ENCODE assay signal across 28 cellular contexts in the genomic region with DNA sequence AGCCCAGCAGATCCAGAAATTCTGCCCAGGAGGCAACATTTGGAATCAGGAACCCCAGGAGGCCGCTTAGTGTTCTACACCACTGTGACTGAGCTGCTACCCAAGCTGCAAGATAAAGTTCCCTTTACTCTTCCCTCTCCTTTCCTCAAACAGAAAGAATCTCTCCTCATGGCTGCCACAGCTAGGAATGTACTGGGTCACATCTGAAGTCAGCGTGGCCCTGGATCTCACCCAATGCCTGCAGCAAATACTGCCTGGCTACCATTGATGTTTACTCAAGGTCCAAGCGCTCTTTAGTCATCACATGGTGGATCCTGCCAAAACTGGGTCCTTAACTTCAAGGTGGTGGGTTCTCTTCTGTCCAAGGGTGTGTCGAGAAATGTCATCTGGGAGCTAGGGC.
"Had no signal": no experiment of that assay in that cellular context is flagged by ENCODE, and none has a peak within 500 bp of the region (broad histone marks: within the 10 kb centered on the region; RNA-seq: fewer than 3 reads in every experiment).

No MANE protein-coding gene starts in this region.

- H3K27ac ChIP-seq: neural progenitor cell, ovary, parathyroid adenoma, psoas muscle, right lobe of liver, sigmoid colon, stomach, testis, tibial artery, transverse colon, upper lobe of right lung, uterus had no signal

- H2AFZ ChIP-seq: neural progenitor cell, parathyroid adenoma had no signal

- ATAC-seq: naive thymus-derived CD8-positive, alpha-beta T cell; natural killer cell treated with Interleukin-12 subunit alpha and Interleukin-12 subunit beta and Interleukin-15 and Interleukin-18, amount 100 ng/mL, for 72 hours; psoas muscle; right cardiac atrium; right lobe of liver; stimulated activated naive B cell treated with anti-CD40 and anti-IgM and Interleukin-4, amounts not matched to agents 10 μg/mL and 1 μg/mL and 100 μg/mL, for 72 hours; upper lobe of right lung had no signal

- H3K79me2 ChIP-seq: parathyroid adenoma had no signal

- H3K4me1 Mint-ChIP-seq: naive thymus-derived CD8-positive, alpha-beta T cell; neural progenitor cell; stimulated activated effector memory CD8-positive, alpha-beta T cell treated with anti-CD3 and anti-CD28 coated beads, Interleukin-12 subunit alpha, Interleukin-12 subunit beta, amount 100 ng/mL, for 72 hours; stimulated activated naive B cell treated with anti-CD40 and anti-IgM and Interleukin-4, amounts not matched to agents 10 μg/mL and 1 μg/mL and 100 μg/mL, for 72 hours had no signal

- H3K36me3 Mint-ChIP-seq: natural killer cell treated with Interleukin-12 subunit alpha and Interleukin-12 subunit beta and Interleukin-15 and Interleukin-18, amount 100 ng/mL, for 72 hours; neural progenitor cell; stimulated activated effector memory CD8-positive, alpha-beta T cell treated with anti-CD3 and anti-CD28 coated beads, Interleukin-12 subunit alpha, Interleukin-12 subunit beta, amount 100 ng/mL, for 72 hours; stimulated activated naive B cell treated with anti-CD40 and anti-IgM and Interleukin-4, amounts not matched to agents 10 μg/mL and 1 μg/mL and 100 μg/mL, for 72 hours; type B pancreatic cell had no signal

- H3K4me1 ChIP-seq: neural progenitor cell, parathyroid adenoma, psoas muscle, right lobe of liver, stomach, testis, tibial artery, transverse colon, upper lobe of right lung, uterus had no signal

- H3K27me3 ChIP-seq: neural progenitor cell, ovary, right lobe of liver, sigmoid colon, stomach, testis, tibial artery, transverse colon, upper lobe of right lung, uterus had no signal

- H3K9me3 ChIP-seq: ovary, psoas muscle, right lobe of liver, sigmoid colon, stomach, testis, tibial artery, transverse colon, upper lobe of right lung, uterus had no signal

- H3K27me3 Mint-ChIP-seq: naive thymus-derived CD8-positive, alpha-beta T cell; natural killer cell treated with Interleukin-12 subunit alpha and Interleukin-12 subunit beta and Interleukin-15 and Interleukin-18, amount 100 ng/mL, for 72 hours; progenitor cell of endocrine pancreas; stimulated activated naive B cell treated with anti-CD40 and anti-IgM and Interleukin-4, amounts not matched to agents 10 μg/mL and 1 μg/mL and 100 μg/mL, for 72 hours; stimulated activated naive CD8-positive, alpha-beta T cell treated with anti-CD3 and anti-CD28 coated beads, Interleukin-15, Interleukin-2, amounts not matched to agents 100 ng/mL and 50 ng/mL, for 24 hours; type B pancreatic cell had no signal

- H3K4me2 ChIP-seq: neural progenitor cell had no signal

- DNase-seq: naive thymus-derived CD8-positive, alpha-beta T cell; occipital lobe; ovary; posterior cingulate gyrus; psoas muscle; right cardiac atrium; right lobe of liver; sigmoid colon; small intestine; stimulated activated CD4-positive, alpha-beta T cell treated with anti-CD3 and anti-CD28 coated beads, Interleukin-15, amount 100 ng/mL, for 24 hours; stimulated activated CD4-positive, alpha-beta T cell treated with anti-CD3 and anti-CD28 coated beads, Interleukin-2, amount 100 ng/mL, for 24 hours; stimulated activated CD4-positive, alpha-beta T cell treated with anti-CD3 and anti-CD28 coated beads, Interleukin-2, amount 100 ng/mL, for 48 hours; stimulated activated CD4-positive, alpha-beta T cell treated with anti-CD3 and anti-CD28 coated beads, Interleukin-4, amount 100 ng/mL, for 24 hours; stimulated activated naive B cell treated with anti-CD40 and anti-IgM and Interleukin-4, amounts not matched to agents 10 μg/mL and 1 μg/mL and 100 μg/mL, for 72 hours; stimulated activated naive CD4-positive, alpha-beta T cell treated with Interleukin-2 at 50 U/mL for 16 hours; stomach; testis; tibial artery; transverse colon; upper lobe of right lung; uterus had no signal

- H3K4me3 Mint-ChIP-seq: naive thymus-derived CD8-positive, alpha-beta T cell; natural killer cell treated with Interleukin-12 subunit alpha and Interleukin-12 subunit beta and Interleukin-15 and Interleukin-18, amount 100 ng/mL, for 72 hours; neural progenitor cell; stimulated activated effector memory CD8-positive, alpha-beta T cell treated with anti-CD3 and anti-CD28 coated beads, Interleukin-12 subunit alpha, Interleukin-12 subunit beta, amount 100 ng/mL, for 72 hours; stimulated activated naive B cell treated with anti-CD40 and anti-IgM and Interleukin-4, amounts not matched to agents 10 μg/mL and 1 μg/mL and 100 μg/mL, for 72 hours; stimulated activated naive CD8-positive, alpha-beta T cell treated with anti-CD3 and anti-CD28 coated beads, Interleukin-15, Interleukin-2, amounts not matched to agents 100 ng/mL and 50 ng/mL, for 24 hours; type B pancreatic cell had no signal

- H3K9ac ChIP-seq: neural progenitor cell, parathyroid adenoma had no signal

- H3K27ac Mint-ChIP-seq: naive thymus-derived CD8-positive, alpha-beta T cell; natural killer cell treated with Interleukin-12 subunit alpha and Interleukin-12 subunit beta and Interleukin-15 and Interleukin-18, amount 100 ng/mL, for 72 hours; neural progenitor cell; progenitor cell of endocrine pancreas; stimulated activated effector memory CD8-positive, alpha-beta T cell treated with anti-CD3 and anti-CD28 coated beads, Interleukin-12 subunit alpha, Interleukin-12 subunit beta, amount 100 ng/mL, for 72 hours; stimulated activated naive B cell treated with anti-CD40 and anti-IgM and Interleukin-4, amounts not matched to agents 10 μg/mL and 1 μg/mL and 100 μg/mL, for 72 hours; stimulated activated naive CD8-positive, alpha-beta T cell treated with anti-CD3 and anti-CD28 coated beads, Interleukin-15, Interleukin-2, amounts not matched to agents 100 ng/mL and 50 ng/mL, for 24 hours; type B pancreatic cell had no signal

- H3K9me3 Mint-ChIP-seq: neural progenitor cell, type B pancreatic cell had no signal
